In genomic region chr3:172840463-172840862, GRCh38 we compare ENCODE assay signal across 2 cellular contexts.
TF ChIP-seq lines count a peak whose summit lies in the region.

No MANE protein-coding gene starts in this region.

TF ChIP-seq in GM23338, 12 proteins besides CTCF, POLR2A, EP300 and RAD21:
- TF ChIP-seq STAT1 (IDR thresholded peaks at IDR 0.05; ENCODE audit: unreplicated experiment) (no peak), REST (IDR thresholded peaks at IDR 0.05; ENCODE audit: unreplicated experiment) (no peak), POLR2AphosphoS5 (IDR thresholded peaks at IDR 0.05; ENCODE audit: low read depth) (no peak), ETS1 (IDR thresholded peaks at IDR 0.05) (no peak), EZH2phosphoT487 (IDR thresholded peaks at IDR 0.05; ENCODE audit: unreplicated experiment) (no peak), EZH2 (IDR thresholded peaks at IDR 0.05; ENCODE audit: low read depth, unreplicated experiment) (no peak)

TF ChIP-seq in K562, 482 proteins besides CTCF, POLR2A, EP300 and RAD21:
- TF ChIP-seq NR2C1 (IDR thresholded peaks at IDR 0.05) (peak; percentile 65), NR2C1 (tag; IDR thresholded peaks at IDR 0.05) (peak; percentile 55), SIN3A (IDR thresholded peaks at IDR 0.05; ENCODE audit: borderline replicate concordance in 2 of 2, control insufficient read depth in 1 of 2, low read depth in 2 of 2, low read length in 2 of 2) (no peak)
